In the genomic region with DNA sequence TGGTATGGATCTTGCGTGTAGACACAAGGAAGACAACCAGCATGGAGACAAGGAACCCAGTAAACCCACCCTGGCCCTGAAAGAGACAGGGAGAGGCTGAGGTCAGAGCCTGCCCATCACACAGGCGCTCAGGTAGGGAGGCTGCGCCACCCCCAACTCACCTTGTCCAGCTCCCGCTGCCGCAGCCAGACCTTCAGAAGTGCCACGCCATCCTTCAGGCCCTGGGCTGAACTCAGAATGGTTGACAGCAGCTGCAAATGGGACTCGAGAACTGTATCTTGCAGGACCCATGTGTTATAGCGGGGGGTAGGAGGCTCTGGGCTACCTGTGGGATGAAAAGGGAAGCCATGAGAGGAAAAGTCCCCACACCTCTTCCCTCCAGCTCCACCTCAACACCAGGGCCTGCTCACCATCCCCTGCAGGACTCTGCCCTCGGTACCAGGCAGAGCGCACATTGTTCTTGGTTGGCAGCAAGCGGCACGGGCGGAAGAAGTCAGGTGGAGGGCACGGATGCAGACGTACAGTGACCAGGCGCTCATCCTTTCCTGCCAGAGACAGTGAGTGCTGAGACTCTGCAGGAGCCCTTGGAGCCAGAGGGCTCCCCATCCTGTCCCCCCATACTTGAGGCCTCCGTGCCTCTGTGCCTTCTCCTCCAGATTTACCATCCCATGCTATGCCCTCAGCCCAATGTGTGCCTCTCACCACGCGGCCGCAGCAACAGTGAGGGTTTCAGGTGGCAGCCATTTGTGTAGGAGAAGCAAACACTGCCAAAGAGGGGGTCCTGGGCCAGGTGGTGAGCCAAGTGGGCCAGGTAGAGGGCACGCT, we compare ENCODE assay signal across 31 cellular contexts. TPM values are rescaled to one million over a fixed set of nuclear protein-coding genes. Genes with fewer than 3 reads are reported as not detected.
DNase-seq lines count a peak whose midpoint lies in the region; ATAC-seq and TF ChIP-seq lines count a peak whose summit lies in the region.
"Had no signal": no experiment of that assay in that cellular context is flagged by ENCODE, and none has a peak within 500 bp of the region (broad histone marks: within the 10 kb centered on the region; RNA-seq: fewer than 3 reads in every experiment).

No MANE protein-coding gene starts in this region.

- H3K9me3 Mint-ChIP-seq in chondrocyte (ENCODE audit: low read depth): no peaks in the 10 kb centered on the region
- H3K9me3 Mint-ChIP-seq: activated CD8-positive, alpha-beta T cell treated with anti-CD3 and anti-CD28 coated beads for 36 hours; activated naive CD8-positive, alpha-beta T cell treated with anti-CD3 and anti-CD28 coated beads, Interleukin-2, amount 10 ng/mL, durations not matched to agents 7 days and 5 days; effector memory CD8-positive, alpha-beta T cell; naive B cell had no signal

- CTCF ChIA-PET in SK-N-SH (lab: Yijun Ruan, JAX): interaction anchor here (1.3 to 3.0 kb wide), 4 partner anchors 11 to 94 kb away, joined by 4 to 33 read pairs (median 10); no protein-coding TSS in a partner anchor

- H3K9ac ChIP-seq in Karpas-422 (ENCODE audit: low read length) (no peak overlapping the region), SK-N-SH (no peak overlapping the region)

- intact Hi-C loops in sigmoid colon (cut with DNase I): loop anchor here (5.0 kb wide), 1 partner anchor 182 kb away; no protein-coding TSS in a partner anchor

- H3K4me3 ChIP-seq in Karpas-422 (ENCODE audit: low read length): no peak overlapping the region
- no peak overlapping the region for H3K4me3 ChIP-seq in sigmoid colon
- no peak overlapping the region for H3K4me3 ChIP-seq in SK-N-SH (ENCODE audit: low read depth in 2 of 2, low read length in 1 of 2)
- H3K4me3 ChIP-seq: ascending aorta, skin epidermis, upper lobe of left lung had no signal

- H3K9me2 ChIP-seq in Karpas-422 (replicated peaks; ENCODE audit: insufficient read depth, low read length): no peaks in the 10 kb centered on the region
- H3K9me2 ChIP-seq in SK-N-SH: no peaks in the 10 kb centered on the region

- peaks cover 27% of the 10 kb centered on the region for H3K79me2 ChIP-seq in Karpas-422 (ENCODE audit: low read length)
- peaks cover 36% of the 10 kb centered on the region for H3K79me2 ChIP-seq in SK-N-SH (ENCODE audit: insufficient read depth)

- 96 to 97% methylated on average over 21 of the region's 21 CpGs for WGBS in sigmoid colon, 2 donors
- WGBS in SK-N-SH (ENCODE audit: low lambda C conversion rate): 95% methylated on average over 18 of the region's 21 CpGs

- peak; percentile 43 for DNase-seq in activated CD8-positive, alpha-beta memory T cell treated with anti-CD3 and anti-CD28 coated beads for 24 hours
- DNase-seq in activated CD8-positive, alpha-beta memory T cell treated with anti-CD3 and anti-CD28 coated beads, Interleukin-2, amount 50 U/mL, for 48 hours: no peak
- DNase-seq in Karpas-422 (peak; percentile 28), chondrocyte (ENCODE audit: low spot score) (peak; percentile 73), sigmoid colon (peak; percentile 36), NCI-H1048 (lab: John Stamatoyannopoulos, UW) (no peak), SK-N-SH (no peak)
- DNase-seq: activated CD4-positive, alpha-beta T cell treated with anti-CD3 and anti-CD28 coated beads for 1 hour; activated CD8-positive, alpha-beta T cell treated with anti-CD3 and anti-CD28 coated beads for 36 hours; activated gamma-delta T cell treated with Interleukin-2 at 50 U/mL for 16 hours; activated naive CD8-positive, alpha-beta T cell treated with anti-CD3 and anti-CD28 coated beads, Interleukin-2, amount 10 ng/mL, durations not matched to agents 7 days and 5 days; activated T-cell treated with anti-CD3 and anti-CD28 coated beads, Interleukin-2, amount 50 U/mL, for 1 hour; Caco-2; caudate nucleus; DMS79; effector memory CD8-positive, alpha-beta T cell; GOT3; KG1; midbrain; MM.1S; naive B cell; NCI-H2081; NCI-H2227 treated with DMSO at 0.1 percent for 48 hours; NCI-H526; occipital lobe; stimulated activated naive CD4-positive, alpha-beta T cell; upper lobe of left lung had no signal

- no peaks in the 10 kb centered on the region for H3F3A ChIP-seq in SK-N-SH (replicated peaks; ENCODE audit: insufficient read depth)

- H3K27ac ChIP-seq in Karpas-422 (ENCODE audit: low read length) (no peak overlapping the region), sigmoid colon (no peak overlapping the region), SK-N-SH (ENCODE audit: low read depth in 2 of 2, low read length in 1 of 2) (no peak overlapping the region)
- H3K27ac ChIP-seq: ascending aorta, C4-2B, skin epidermis, upper lobe of left lung had no signal

- TF ChIP-seq POLR2A in sigmoid colon (IDR thresholded peaks at IDR 0.05): no peak

- H3K4me1 ChIP-seq in Karpas-422 (ENCODE audit: low read length) (peaks cover 12% of the 10 kb centered on the region), sigmoid colon (peaks cover 0 to 20% (median 15%) of the 10 kb centered on the region in 4 donors), SK-N-SH (ENCODE audit: control insufficient read depth in 1 of 2, insufficient read depth in 2 of 2, low read depth in 1 of 2, low read length in 1 of 2) (peaks cover 0 to 11% of the 10 kb centered on the region in 2 experiments; a peak in 1 of 4 replicates)

- peaks cover 24% of the 10 kb centered on the region for H3K4me1 Mint-ChIP-seq in chondrocyte (ENCODE audit: low read depth)

- H3K9me3 ChIP-seq in Karpas-422 (ENCODE audit: low read length): no peaks in the 10 kb centered on the region
- H3K9me3 ChIP-seq in sigmoid colon: no peaks in the 10 kb centered on the region
- no peaks in the 10 kb centered on the region for H3K9me3 ChIP-seq in SK-N-SH
- H3K9me3 ChIP-seq: ascending aorta, Caco-2, upper lobe of left lung had no signal

- TF ChIP-seq RAD21 in SK-N-SH (IDR thresholded peaks at IDR 0.05; ENCODE audit: low read length): no peak

- peaks cover 37% of the 10 kb centered on the region for H3K36me3 ChIP-seq in Karpas-422 (ENCODE audit: insufficient read depth, low read length)
- H3K36me3 ChIP-seq in sigmoid colon: peaks cover 40 to 83% (median 59%) of the 10 kb centered on the region in 4 donors
- peaks cover 62 to 76% of the 10 kb centered on the region in 2 experiments for H3K36me3 ChIP-seq in SK-N-SH (replicated peaks in 1 of 2; ENCODE audit: control insufficient read depth in 1 of 2, insufficient read depth in 2 of 2, low read length in 1 of 2)

- TF ChIP-seq EP300 in sigmoid colon (IDR thresholded peaks at IDR 0.05) (no peak), SK-N-SH (IDR thresholded peaks at IDR 0.05; ENCODE audit: borderline replicate concordance in 1 of 2, low read depth in 1 of 2, low read length in 1 of 2) (no peak)

- ATAC-seq in HG02970 (IDR thresholded peaks at IDR 0.05; ENCODE audit: low FRiP score, unreplicated experiment): no peak
- ATAC-seq: activated CD8-positive, alpha-beta T cell treated with anti-CD3 and anti-CD28 coated beads for 36 hours; effector memory CD8-positive, alpha-beta T cell had no signal

- H3K27me3 ChIP-seq in Karpas-422 (ENCODE audit: low read length) (no peaks in the 10 kb centered on the region), sigmoid colon (no peaks in the 10 kb centered on the region), SK-N-SH (ENCODE audit: insufficient read depth) (no peaks in the 10 kb centered on the region)
- H3K27me3 ChIP-seq: ascending aorta, upper lobe of left lung had no signal

- no peak overlapping the region for H2AFZ ChIP-seq in Karpas-422 (ENCODE audit: low read length)
- no peak overlapping the region for H2AFZ ChIP-seq in SK-N-SH (ENCODE audit: low read depth)

- H3K27ac Mint-ChIP-seq in chondrocyte (ENCODE audit: unreplicated experiment): no peak overlapping the region
- H3K27ac Mint-ChIP-seq: activated CD8-positive, alpha-beta T cell treated with anti-CD3 and anti-CD28 coated beads for 36 hours; activated naive CD8-positive, alpha-beta T cell treated with anti-CD3 and anti-CD28 coated beads, Interleukin-2, amount 10 ng/mL, durations not matched to agents 7 days and 5 days had no signal

- no peak for TF ChIP-seq CTCF in chondrocyte (IDR thresholded peaks at IDR 0.05)
- TF ChIP-seq CTCF in sigmoid colon (IDR thresholded peaks at IDR 0.05): no peak
- no peak for TF ChIP-seq CTCF in SK-N-SH (IDR thresholded peaks at IDR 0.05)

- 0 out of 2 replicates have a peak, but pooled peaks cover 5% of the 10 kb centered on the region for H4K20me1 ChIP-seq in Karpas-422 (ENCODE audit: insufficient read depth, low read depth, low read length)
- 0 out of 2 replicates have a peak, but pooled peaks cover 4% of the 10 kb centered on the region for H4K20me1 ChIP-seq in SK-N-SH (ENCODE audit: insufficient read depth)

- no peak overlapping the region for H3K4me3 Mint-ChIP-seq in chondrocyte (ENCODE audit: unreplicated experiment)
- H3K4me3 Mint-ChIP-seq: activated CD8-positive, alpha-beta T cell treated with anti-CD3 and anti-CD28 coated beads for 36 hours; activated naive CD8-positive, alpha-beta T cell treated with anti-CD3 and anti-CD28 coated beads, Interleukin-2, amount 10 ng/mL, durations not matched to agents 7 days and 5 days; effector memory CD8-positive, alpha-beta T cell had no signal

- H3K27me3 Mint-ChIP-seq in chondrocyte (ENCODE audit: low read depth): no peaks in the 10 kb centered on the region
- H3K27me3 Mint-ChIP-seq: activated CD8-positive, alpha-beta T cell treated with anti-CD3 and anti-CD28 coated beads for 36 hours; activated naive CD8-positive, alpha-beta T cell treated with anti-CD3 and anti-CD28 coated beads, Interleukin-2, amount 10 ng/mL, durations not matched to agents 7 days and 5 days; effector memory CD8-positive, alpha-beta T cell; naive B cell had no signal

- peaks cover 39% of the 10 kb centered on the region for H3K36me3 Mint-ChIP-seq in chondrocyte (ENCODE audit: low read depth)

- H3K4me2 ChIP-seq in Karpas-422 (ENCODE audit: low read depth, low read length, poor library complexity, severe bottlenecking): no peak overlapping the region
- no peak overlapping the region for H3K4me2 ChIP-seq in SK-N-SH

- POLR2A ChIA-PET in SK-N-SH (lab: Yijun Ruan, JAX): no interaction called here

RNA-seq across cellular contexts. Expression of gene NOL6, which starts 4.7 kb away (rescaled TPM):
- 18.6 and 19.7 TPM in 2 replicates for total RNA-seq in Karpas-422 (2014; rRNA removed; shearing (Covaris generic); ENCODE audit: low replicate concordance)
- total RNA-seq in chondrocyte (30.4 to 48.1 TPM (median 31.1 TPM) in 3 replicates), sigmoid colon (10 to 100 TPM in 2 of 4 donors, 1 to 10 TPM in 2; 8.2 to 17.2 (median 10.3) TPM)
- polyA plus RNA-seq in sigmoid colon (10 to 100 TPM in 1 of 3 donors, 1 to 10 TPM in 2; 5.5 to 23.6 (median 7.8) TPM), SK-N-SH (2012; rRNA removed) (52.2 and 61.3 TPM in 2 replicates)
- polyA plus RNA-seq in SK-N-SH (2012; cell fraction: cytosol; rRNA removed): 22.6 and 31.3 TPM in 2 replicates
- 99.2 and 107 TPM in 2 replicates for polyA plus RNA-seq in SK-N-SH (2012; cell fraction: nucleus; rRNA removed)

RNA-seq across cellular contexts. Expression of gene AQP3, which starts 21.6 kb away (rescaled TPM):
- total RNA-seq in Karpas-422 (2014; rRNA removed; shearing (Covaris generic); ENCODE audit: low replicate concordance): not detected in 2 replicates
- total RNA-seq in chondrocyte: 3.6 to 4.0 TPM (median 3.6 TPM) in 3 replicates
- 1 to 10 TPM; 3.0 to 6.9 (median 4.5) TPM for total RNA-seq in sigmoid colon
- polyA plus RNA-seq in sigmoid colon: 10 to 100 TPM in 1 of 3 donors, 1 to 10 TPM in 2; 1.6 to 13.6 (median 1.8) TPM
- 0.52 and 0.64 TPM in 2 replicates for polyA plus RNA-seq in SK-N-SH (2012; rRNA removed)
- 0.49 and 0.55 TPM in 2 replicates for polyA plus RNA-seq in SK-N-SH (2012; cell fraction: cytosol; rRNA removed)
- polyA plus RNA-seq in SK-N-SH (2012; cell fraction: nucleus; rRNA removed): 0.62 and 0.94 TPM in 2 replicates
- total RNA-seq: occipital lobe had no signal

RNA-seq across cellular contexts. Expression of gene ANKRD18B, which starts 55.0 kb away (rescaled TPM):
- not detected in 2 replicates for total RNA-seq in Karpas-422 (2014; rRNA removed; shearing (Covaris generic); ENCODE audit: low replicate concordance)
- 1.4 to 2.3 TPM (median 2.2 TPM) in 3 replicates for total RNA-seq in chondrocyte
- under 1 TPM in 1 of 4 donors, not detected in 3; under 0.01 TPM for total RNA-seq in sigmoid colon
- under 1 TPM in 1 of 3 donors, not detected in 2; 0.60 TPM for polyA plus RNA-seq in sigmoid colon
- 2.3 and 2.7 TPM in 2 replicates for polyA plus RNA-seq in SK-N-SH (2012; rRNA removed)
- polyA plus RNA-seq in SK-N-SH (2012; cell fraction: cytosol; rRNA removed): 3.3 TPM in 2 replicates
- 1.3 and 2.2 TPM in 2 replicates for polyA plus RNA-seq in SK-N-SH (2012; cell fraction: nucleus; rRNA removed)
- total RNA-seq: activated naive CD8-positive, alpha-beta T cell treated with anti-CD3 and anti-CD28 coated beads, Interleukin-2, amount 10 ng/mL, durations not matched to agents 7 days and 5 days; ascending aorta had no signal

Comparison
In these comparisons a context has a peak if more than half of its experiments do, and no peak if none do; other contexts are left out.
1. DNase-seq: peak in activated CD8-positive, alpha-beta memory T cell treated with anti-CD3 and anti-CD28 coated beads for 24 hours (single experiment), Karpas-422 (single experiment), chondrocyte (single experiment) and sigmoid colon (single experiment); none in activated CD8-positive, alpha-beta memory T cell treated with anti-CD3 and anti-CD28 coated beads, Interleukin-2, amount 50 U/mL, for 48 hours (single experiment), NCI-H1048 (single experiment) and SK-N-SH (single experiment).